ENCODE assay signal across 26 cellular contexts in the genomic region with DNA sequence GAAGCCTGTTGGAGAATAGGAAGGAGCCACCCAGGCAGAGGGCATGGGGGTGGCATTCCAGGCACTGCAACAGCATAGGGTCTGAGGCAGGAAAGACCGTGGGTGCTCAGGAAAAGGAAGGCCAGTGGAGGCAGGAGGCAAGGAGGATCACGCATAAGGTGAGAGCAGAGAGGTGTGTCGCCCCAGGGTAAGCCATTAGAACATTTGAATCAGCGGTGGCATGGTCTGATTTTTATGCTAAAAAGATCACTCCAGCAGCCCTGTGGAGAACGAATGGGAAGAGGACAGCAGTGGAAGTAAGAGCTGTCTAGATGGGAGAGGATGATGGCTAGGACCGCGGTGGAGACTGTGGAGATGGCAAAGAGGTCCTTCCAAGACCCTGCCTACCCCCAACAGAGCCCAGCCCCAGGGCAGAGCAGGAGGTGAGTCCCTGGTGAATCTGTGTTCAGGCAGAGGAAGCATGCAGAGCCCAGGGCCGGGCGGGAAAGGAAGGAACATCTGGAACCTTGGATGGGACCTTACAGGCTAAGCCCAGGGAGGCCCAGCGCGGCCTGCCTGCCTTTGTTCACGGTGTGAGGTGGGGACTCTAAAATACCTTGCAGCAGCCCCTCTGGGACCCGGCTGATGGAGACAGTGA. TPM values are rescaled to one million over a fixed set of nuclear protein-coding genes. Genes with fewer than 3 reads are reported as not detected.
"Had no signal": no experiment of that assay in that cellular context is flagged by ENCODE, and none has a peak within 500 bp of the region (broad histone marks: within the 10 kb centered on the region; RNA-seq: fewer than 3 reads in every experiment).

No MANE protein-coding gene starts in this region.

- H3K9me3 ChIP-seq: colonic mucosa, mucosa of descending colon, pancreas, prostate gland, sigmoid colon, tibial artery, upper lobe of left lung, uterus had no signal

- H3K27me3 ChIP-seq: colonic mucosa, pancreas, uterus had no signal

- H3K9me3 Mint-ChIP-seq: naive thymus-derived CD8-positive, alpha-beta T cell had no signal

- ATAC-seq: naive thymus-derived CD8-positive, alpha-beta T cell; pancreas had no signal

- DNase-seq: cerebellar nuclear complex; colonic mucosa; dermis blood vessel endothelial cell; erythroblast; foreskin melanocyte; head of caudate nucleus; hippocampal formation; kidney glomerular epithelial cell; mammary epithelial cell; mucosa of descending colon; naive thymus-derived CD8-positive, alpha-beta T cell; nucleus accumbens; pancreas; sigmoid colon; stimulated activated CD4-positive, alpha-beta T cell treated with anti-CD3 and anti-CD28 coated beads, Interleukin-12 subunit alpha, Interleukin-12 subunit beta, amount 100 ng/mL, for 4 hours; stimulated activated naive CD4-positive, alpha-beta T cell treated with Interleukin-2 at 50 U/mL for 16 hours; tibial artery; upper lobe of left lung; uterus had no signal

- H3K27ac ChIP-seq: colonic mucosa, pancreas, prostate gland, sigmoid colon, skin epidermis, tibial artery, upper lobe of left lung, uterus had no signal

- H3K36me3 ChIP-seq: colonic mucosa, pancreas, prostate gland, sigmoid colon, tibial artery, upper lobe of left lung, uterus had no signal

- H3K4me1 ChIP-seq: pancreas, prostate gland had no signal

- H3K36me3 Mint-ChIP-seq: naive thymus-derived CD8-positive, alpha-beta T cell had no signal

- H3K4me3 ChIP-seq: colonic mucosa, mucosa of descending colon, pancreas, prostate gland, sigmoid colon, skin epidermis, tibial artery, upper lobe of left lung, uterus had no signal

RNA-seq across cellular contexts. Expression of a gene that starts 7.8 kb away (rescaled TPM):
- total RNA-seq: colonic mucosa; endothelial cell of umbilical vein; liver; mammary epithelial cell; mucosa of descending colon; naive thymus-derived CD8-positive, alpha-beta T cell; pancreas; prostate gland; renal cortical epithelial cell; sigmoid colon; upper lobe of left lung; uterus had no signal
- polyA plus RNA-seq: endothelial cell of umbilical vein; liver; mammary epithelial cell; naive thymus-derived CD8-positive, alpha-beta T cell; neural cell; sigmoid colon had no signal

RNA-seq across cellular contexts. Expression of a gene that starts 34.5 kb away (rescaled TPM):
- total RNA-seq: colonic mucosa; dermis blood vessel endothelial cell; endothelial cell of umbilical vein; mammary epithelial cell; naive thymus-derived CD8-positive, alpha-beta T cell; renal cortical epithelial cell had no signal
- polyA plus RNA-seq: endothelial cell of umbilical vein; mammary epithelial cell; naive thymus-derived CD8-positive, alpha-beta T cell; neural cell had no signal

RNA-seq across cellular contexts. Expression of a gene that starts 53.7 kb away (rescaled TPM):
- total RNA-seq: colonic mucosa; dermis blood vessel endothelial cell; endothelial cell of umbilical vein; mammary epithelial cell; mucosa of descending colon; naive thymus-derived CD8-positive, alpha-beta T cell; pancreas; prostate gland; renal cortical epithelial cell; sigmoid colon; temporal lobe; uterus had no signal
- polyA plus RNA-seq: endothelial cell of umbilical vein; mammary epithelial cell; naive thymus-derived CD8-positive, alpha-beta T cell; neural cell; pancreas had no signal
